In genomic region chr5:142014911-142015584, GRCh38 we compare ENCODE assay signal across 8 cellular contexts. TPM values are rescaled to one million over a fixed set of nuclear protein-coding genes. Genes with fewer than 3 reads are reported as not detected.
DNase-seq lines count a peak whose midpoint lies in the region; ATAC-seq and TF ChIP-seq lines count a peak whose summit lies in the region.

No MANE protein-coding gene starts in this region.

- H3K4me1 ChIP-seq in lung (ENCODE audit: control insufficient read depth in 2 of 2, insufficient read depth in 2 of 2, low read length in 2 of 2): peaks cover 0 to 10% of the 10 kb centered on the region in 2 donors

- ATAC-seq in GM19351 (IDR thresholded peaks at IDR 0.05; ENCODE audit: unreplicated experiment): peak; percentile 32
- ATAC-seq in lung (ENCODE audit: insufficient read depth, low FRiP score): no peak
- peak; percentile 9 for ATAC-seq in stimulated activated naive CD8-positive, alpha-beta T cell treated with anti-CD3 and anti-CD28 coated beads, Interleukin-15, Interleukin-2, amounts not matched to agents 100 U/mL and 50 U/mL, for 24 hours
- no peak for ATAC-seq in HG03520 (IDR thresholded peaks at IDR 0.05; ENCODE audit: unreplicated experiment)

- no peaks in the 10 kb centered on the region for H3K36me3 ChIP-seq in lung (ENCODE audit: control insufficient read depth in 2 of 2, insufficient read depth in 2 of 2, low read length in 2 of 2)

- H3K4me1 Mint-ChIP-seq in CD14-positive monocyte: peaks cover 52% of the 10 kb centered on the region

- DNase-seq in CD14-positive monocyte (ENCODE audit: low spot score) (no peak), NB4 (ENCODE audit: low read depth) (peak; percentile 61), cerebellar cortex (ENCODE audit: low spot score) (peak; percentile 72), lung (ENCODE audit: low spot score) (no peak)
- DNase-seq in stimulated activated naive CD8-positive, alpha-beta T cell treated with anti-CD3 and anti-CD28 coated beads, Interleukin-15, Interleukin-2, amounts not matched to agents 100 U/mL and 50 U/mL, for 24 hours: peak; percentile 50

- 53 to 65% methylated on average over 7 of the region's 7 CpGs for WGBS in lung, 2 donors

- H3K36me3 Mint-ChIP-seq in CD14-positive monocyte: peaks cover 3 to 7% of the 10 kb centered on the region in 2 donors

- H3K27ac ChIP-seq in lung (ENCODE audit: low read depth in 1 of 2, low read length in 1 of 2): peak overlapping the region in 1 of 2 donors; percentile 26

- peak overlapping the region; percentile 78 to 92 (median 91) for H3K27ac Mint-ChIP-seq in CD14-positive monocyte

- TF ChIP-seq POLR2A in NB4 (IDR thresholded peaks at IDR 0.05; ENCODE audit: extremely low read depth, insufficient read length): no peak

- H3K9me3 Mint-ChIP-seq in CD14-positive monocyte: peaks cover under 1 to 12% (median 4%) of the 10 kb centered on the region in 7 donors

- H3K27me3 Mint-ChIP-seq in CD14-positive monocyte (ENCODE audit: low read depth in 3 of 3): peaks cover 0 to 3% (median 2%) of the 10 kb centered on the region in 3 donors

- peak; percentile 79 for TF ChIP-seq CTCF in CD14-positive monocyte (IDR thresholded peaks at IDR 0.05)
- peak; percentile 30 for TF ChIP-seq CTCF in NB4 (IDR thresholded peaks at IDR 0.05; ENCODE audit: low read depth, low read length)
- TF ChIP-seq CTCF in WI38 (IDR thresholded peaks at IDR 0.05; ENCODE audit: low read depth, low read length): peak; percentile 29; the same call in 1 of the 2 replicates
- TF ChIP-seq CTCF in lung (IDR thresholded peaks at IDR 0.05; ENCODE audit: control extremely low read depth, extremely low read depth): peak; percentile 39

- no peaks in the 10 kb centered on the region for H3K27me3 ChIP-seq in lung (ENCODE audit: control insufficient read depth, insufficient read depth)

- H3K4me3 ChIP-seq in NB4 (ENCODE audit: low read depth, low read length) (no peak overlapping the region), WI38 (ENCODE audit: low read depth, low read length) (no peak overlapping the region), lung (no peak overlapping the region)

- no peaks in the 10 kb centered on the region for H3K9me3 ChIP-seq in lung (ENCODE audit: control insufficient read depth in 2 of 2, insufficient read depth in 1 of 2, low read length in 1 of 2)

- peak overlapping the region in 1 of 2 donors; percentile 7 for H3K4me3 Mint-ChIP-seq in CD14-positive monocyte

- intact Hi-C loops in CD14-positive monocyte (cut with micrococcal nuclease): loop anchor here in 1 of 2 donors (5.0 to 10.0 kb wide), 3 partner anchors 37 to 210 kb away; partner anchors contain the start of gene NDFIP1

RNA-seq across cellular contexts. Expression of gene GNPDA1, which starts 2.2 kb away (rescaled TPM):
- polyA plus RNA-seq in CD14-positive monocyte: 10 to 100 TPM; 24.3 to 47.6 TPM
- 10 to 100 TPM; 30.2 to 32.4 TPM for total RNA-seq in lung
- 10 to 100 TPM; 23.3 to 51.4 TPM for polyA plus RNA-seq in lung

RNA-seq across cellular contexts. Expression of gene RNF14, which starts 46.1 kb away (rescaled TPM):
- polyA plus RNA-seq in CD14-positive monocyte (10 to 100 TPM; 31.2 to 52.8 TPM), lung (10 to 100 TPM; 16.8 to 36.9 TPM)
- total RNA-seq in lung: 10 to 100 TPM; 53.3 to 66.0 TPM

RNA-seq across cellular contexts. Expression of gene PCDH12, which starts 57.0 kb away (rescaled TPM):
- 1 to 10 TPM in 1 of 2 donors, under 1 TPM in 1; 0.90 to 1.2 TPM for polyA plus RNA-seq in CD14-positive monocyte
- 10 to 100 TPM; 17.0 to 34.2 TPM for total RNA-seq in lung
- 1 to 10 TPM; 3.9 to 5.6 TPM for polyA plus RNA-seq in lung

Comparison
In these comparisons a context has a peak if more than half of its experiments do, and no peak if none do; other contexts are left out.
1. DNase-seq: peak in NB4 (single experiment), cerebellar cortex (single experiment) and stimulated activated naive CD8-positive, alpha-beta T cell treated with anti-CD3 and anti-CD28 coated beads, Interleukin-15, Interleukin-2, amounts not matched to agents 100 U/mL and 50 U/mL, for 24 hours (single experiment); none in CD14-positive monocyte (single experiment) and lung (single experiment).
2. CTCF ChIP-seq: peak in every context shown above with its lines; median percentile 79 in CD14-positive monocyte; 39 in lung; 30 in NB4; 29 in WI38.
3. ATAC-seq: peak in GM19351 (single experiment) and stimulated activated naive CD8-positive, alpha-beta T cell treated with anti-CD3 and anti-CD28 coated beads, Interleukin-15, Interleukin-2, amounts not matched to agents 100 U/mL and 50 U/mL, for 24 hours (single experiment); none in lung (single experiment) and HG03520 (single experiment).